ENCODE assay signal across 8 cellular contexts in genomic region chr9:127980706-127981558, GRCh38. TPM values are rescaled to one million over a fixed set of nuclear protein-coding genes. Genes with fewer than 3 reads are reported as not detected.
DNase-seq lines count a peak whose midpoint lies in the region; ATAC-seq, FAIRE-seq and TF ChIP-seq lines count a peak whose summit lies in the region.

EEIG1 (minus strand) TSS chr9:127980989; CDS start chr9:127980137, 852 bp downstream.

- ATAC-seq in GM18907 (IDR thresholded peaks at IDR 0.05; ENCODE audit: unreplicated experiment) (peak; percentile 77), HG03135 (IDR thresholded peaks at IDR 0.05; ENCODE audit: unreplicated experiment) (peak; percentile 75)

- intact Hi-C loops in breast epithelium (cut with DNase I; ENCODE audit: low total_unique reads) = loop anchor here (10.0 kb wide), 1 partner anchor 766 kb away; no protein-coding TSS in a partner anchor

- H3K4me3 ChIP-seq in AG04450 (ENCODE audit: low read depth, low read length) = peak within 1 kb of the TSS; percentile 83
- H3K4me3 ChIP-seq in WI38 (ENCODE audit: low read depth, low read length) = peak within 1 kb of the TSS; percentile 82
- H3K4me3 ChIP-seq in breast epithelium = peak within 1 kb of the TSS; percentile 76 to 93 (median 82)
- H3K4me3 ChIP-seq in small intestine (ENCODE audit: low read depth in 1 of 2, low read length in 2 of 2) = peak within 1 kb of the TSS; percentile 83 to 86

- H3K36me3 ChIP-seq in breast epithelium = no peaks in the 10 kb centered on the region
- no peaks in the 10 kb centered on the region for H3K36me3 ChIP-seq in small intestine (ENCODE audit: control insufficient read depth in 2 of 2, insufficient read depth in 2 of 2, low read length in 2 of 2)

- POLR2A ChIA-PET in AG04450 (lab: Yijun Ruan, JAX) = interaction anchor here (0.6 to 3.3 kb wide), 9 partner anchors 12 to 113 kb away, joined by 3 to 8 read pairs (median 3); no protein-coding TSS in a partner anchor

- CTCF ChIA-PET in AG04450 (lab: Charles Lee) = interaction anchor here (1.2 to 1.4 kb wide), 2 partner anchors 38 to 137 kb away, joined by 3 to 7 read pairs; no protein-coding TSS in a partner anchor

- DNase-seq in AG04450 (ENCODE audit: low read depth, low spot score) = peak; percentile 52
- DNase-seq in NCI-H226 = peak; percentile 87
- peak; percentile 92 to 96 for DNase-seq in breast epithelium (ENCODE audit: low spot score in 2 of 2)
- peak; percentile 99 for DNase-seq in iPS-NIHi7 (ENCODE audit: extremely low spot score)
- DNase-seq in small intestine = peak; percentile 94

- no peak for TF ChIP-seq CTCF in AG04450 (IDR thresholded peaks at IDR 0.05; ENCODE audit: low read depth, low read length)
- TF ChIP-seq CTCF in WI38 (IDR thresholded peaks at IDR 0.05; ENCODE audit: low read depth, low read length) = no peak
- TF ChIP-seq CTCF in breast epithelium (IDR thresholded peaks at IDR 0.05) = no peak

- no peaks in the 10 kb centered on the region for H3K27me3 ChIP-seq in AG04450 (ENCODE audit: control insufficient read depth, insufficient read depth, low read length)
- no peaks in the 10 kb centered on the region for H3K27me3 ChIP-seq in breast epithelium
- no peaks in the 10 kb centered on the region for H3K27me3 ChIP-seq in small intestine (ENCODE audit: control insufficient read depth in 2 of 2, insufficient read depth in 2 of 2, low read length in 2 of 2)

- H3K4me1 ChIP-seq in breast epithelium = peaks cover 0 to 22% of the 10 kb centered on the region in 2 donors
- H3K4me1 ChIP-seq in small intestine (ENCODE audit: control insufficient read depth in 2 of 2, insufficient read depth in 1 of 2, low read depth in 1 of 2, low read length in 1 of 2) = peaks cover 4 to 5% of the 10 kb centered on the region in 2 donors

- peak within 1 kb of the TSS; percentile 84 for H3K27ac ChIP-seq in AG04450 (ENCODE audit: low read depth, low read length)
- peak within 1 kb of the TSS; percentile 98 to 99 for H3K27ac ChIP-seq in breast epithelium
- peak within 1 kb of the TSS; percentile 94 to 98 for H3K27ac ChIP-seq in small intestine (ENCODE audit: low read depth in 1 of 2, low read length in 1 of 2)

- H3K9me3 ChIP-seq in AG04450 (ENCODE audit: control insufficient read depth, insufficient read depth, low read length) (no peaks in the 10 kb centered on the region; the same call in 1 of the 2 replicates), breast epithelium (no peaks in the 10 kb centered on the region), small intestine (ENCODE audit: control insufficient read depth, low read depth) (no peaks in the 10 kb centered on the region)

- WGBS in small intestine, 3 donors = 0 to 1% (median 0%) methylated on average over 43 to 93 of the region's 93 CpGs

- no peak for FAIRE-seq in small intestine (lab: Jason Lieb, UNC)

- TF ChIP-seq POLR2A in breast epithelium (IDR thresholded peaks at IDR 0.05) = no peak

RNA-seq across cellular contexts. Expression of gene EEIG1, which starts in this region (rescaled TPM):
- polyA plus RNA-seq in AG04450 (2011; rRNA removed) (8.3 and 8.6 TPM in 2 replicates), small intestine (100 to 1,000 TPM in 1 of 3 donors, 10 to 100 TPM in 2; 43.9 to 123 (median 69.4) TPM)
- 5.2 and 11.1 TPM in 2 replicates for polyA minus RNA-seq in AG04450 (2011; rRNA and poly(A)+ RNA removed)
- total RNA-seq in breast epithelium = 10 to 100 TPM in 2 of 3 donors, 1 to 10 TPM in 1; 7.7 to 32.1 (median 19.7) TPM

Comparison
In these comparisons a context has a peak if more than half of its experiments do, and no peak if none do; other contexts are left out.
1. Peak in every context shown above with its lines: DNase-seq, ATAC-seq, H3K4me3 ChIP-seq and H3K27ac ChIP-seq.